Comparison of ENCODE assay signal across 8 cellular contexts in the genomic region with DNA sequence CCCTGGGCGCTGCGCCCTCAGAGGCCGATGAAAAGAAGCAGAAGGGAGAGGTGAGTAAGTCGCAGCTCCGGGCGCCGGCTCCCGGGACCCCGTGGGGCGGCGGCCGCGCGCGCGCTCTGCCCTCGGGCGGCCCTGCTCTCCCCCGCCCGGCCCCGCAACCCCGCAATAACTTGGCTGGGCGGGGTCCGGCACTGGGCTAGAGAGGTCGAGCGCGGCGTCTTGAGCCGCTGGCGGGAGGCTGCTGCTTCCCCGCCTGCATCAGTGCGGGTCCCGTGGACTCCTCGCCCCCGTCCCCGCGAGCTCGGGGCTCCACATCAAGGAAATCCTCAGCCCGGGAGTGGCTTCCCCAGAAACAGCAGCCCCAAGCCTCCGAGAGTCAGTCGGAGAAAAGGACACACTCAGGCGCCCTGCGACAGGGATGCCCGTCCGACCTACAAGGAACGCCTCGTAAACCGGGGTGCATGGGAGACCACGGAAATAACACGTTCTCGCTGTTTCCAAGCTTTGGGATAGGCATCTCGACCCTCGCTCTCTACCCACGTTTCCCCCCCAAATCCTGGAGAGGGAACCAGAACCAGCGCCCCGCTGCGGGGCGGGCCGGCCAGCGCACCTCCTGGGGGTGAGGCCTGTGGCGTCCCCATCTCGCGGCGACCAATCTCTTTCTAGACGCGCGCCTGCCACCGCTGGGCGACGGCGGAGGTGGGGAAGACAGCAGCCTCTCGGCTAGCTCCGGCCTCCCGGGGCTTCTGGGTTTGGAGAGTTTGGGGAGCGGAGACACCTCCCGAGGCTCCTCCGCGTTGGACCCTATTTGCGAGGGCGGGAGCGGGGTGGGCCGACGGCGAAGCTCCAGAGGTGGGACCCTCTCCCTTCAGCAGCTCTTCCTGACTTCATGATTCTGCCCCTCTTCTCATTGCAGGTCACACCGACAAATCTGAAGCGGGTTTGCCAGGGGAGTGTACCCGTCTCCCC. TPM values are rescaled to one million over a fixed set of nuclear protein-coding genes. Genes with fewer than 3 reads are reported as not detected.
DNase-seq lines count a peak whose midpoint lies in the region; ATAC-seq and TF ChIP-seq lines count a peak whose summit lies in the region.

No MANE protein-coding gene starts in this region.

- peak overlapping the region; percentile 22 for H4K91ac ChIP-seq in trophoblast cell (ENCODE audit: low read depth, low read length)

- H3K4me2 ChIP-seq in trophoblast cell (ENCODE audit: low read length), result peak overlapping the region; percentile 97

- CTCF ChIA-PET in CD4-positive, alpha-beta memory T cell (lab: Charles Lee; ENCODE audit: partially characterized antibody), result interaction anchor here (0.8 to 28.5 kb wide), 8 partner anchors 11 to 362 kb away, joined by 3 to 523 read pairs (median 10); partner anchors contain the start of genes ANKRD13B, CORO6 and SSH2

- H3K27me3 Mint-ChIP-seq in CD4-positive, alpha-beta memory T cell, result no peaks in the 10 kb centered on the region

- no peak overlapping the region for H3K23ac ChIP-seq in trophoblast cell (ENCODE audit: low read length)

- H3K79me1 ChIP-seq in trophoblast cell (ENCODE audit: low read length), result peaks cover 11% of the 10 kb centered on the region

- no peaks in the 10 kb centered on the region for H3K9me3 Mint-ChIP-seq in CD4-positive, alpha-beta memory T cell

- peak overlapping the region; percentile 58 to 83 for H3K4me3 ChIP-seq in CD4-positive, alpha-beta memory T cell (ENCODE audit: low read length in 2 of 2)
- peak overlapping the region; percentile 85 for H3K4me3 ChIP-seq in HUES48 (ENCODE audit: low read depth, low read length)
- peak overlapping the region; percentile 94 for H3K4me3 ChIP-seq in SJCRH30
- H3K4me3 ChIP-seq in cardiac muscle cell, result peak overlapping the region; percentile 49
- peak overlapping the region; percentile 71 for H3K4me3 ChIP-seq in trophoblast cell (ENCODE audit: low read depth, low read length)

- POLR2A ChIA-PET in CD4-positive, alpha-beta memory T cell (lab: Charles Lee; ENCODE audit: partially characterized antibody), result interaction anchor here (0.6 to 10.2 kb wide), 26 partner anchors 9 to 1256 kb away, joined by 3 to 119 read pairs (median 4); partner anchors contain the start of genes ANKRD13B, BLMH, CRLF3 and GIT1

- no peak overlapping the region for H3K4ac ChIP-seq in trophoblast cell (ENCODE audit: low read depth, low read length)

- no peak overlapping the region for H2AK5ac ChIP-seq in trophoblast cell (ENCODE audit: low read length)

- peak overlapping the region; percentile 92 to 98 (median 96) for H3K4me3 Mint-ChIP-seq in CD4-positive, alpha-beta memory T cell

- no peaks in the 10 kb centered on the region for H3K27me3 ChIP-seq in CD4-positive, alpha-beta memory T cell (ENCODE audit: insufficient read depth, low read length)
- H3K27me3 ChIP-seq in HUES48 (ENCODE audit: control insufficient read depth, insufficient read depth, low read length) (peaks cover 45% of the 10 kb centered on the region), SJCRH30 (no peaks in the 10 kb centered on the region), cardiac muscle cell (peaks cover 28% of the 10 kb centered on the region), trophoblast cell (ENCODE audit: insufficient read depth, low read length) (peaks cover 11% of the 10 kb centered on the region)

- no CpG with 5 or more reads among the region's 87 CpGs for WGBS in trophoblast cell (ENCODE audit: extremely low coverage, insufficient coverage, insufficient read length)

- H2BK5ac ChIP-seq in trophoblast cell (ENCODE audit: low read depth, low read length, poor library complexity), result peak overlapping the region; percentile 29

- H3K9me3 ChIP-seq in CD4-positive, alpha-beta memory T cell (ENCODE audit: control insufficient read depth in 1 of 2, low read length in 2 of 2), result no peaks in the 10 kb centered on the region
- H3K9me3 ChIP-seq in HUES48 (ENCODE audit: control insufficient read depth, insufficient read depth, low read length) (no peaks in the 10 kb centered on the region), SJCRH30 (replicated peaks) (no peaks in the 10 kb centered on the region), cardiac muscle cell (ENCODE audit: low read depth) (no peaks in the 10 kb centered on the region), trophoblast cell (ENCODE audit: insufficient read depth, low read depth, low read length) (peaks cover 3% of the 10 kb centered on the region)

- H3K36me3 Mint-ChIP-seq in CD4-positive, alpha-beta memory T cell, result peaks cover 0 to 13% of the 10 kb centered on the region in 2 donors

- H3K4me1 Mint-ChIP-seq in CD4-positive, alpha-beta memory T cell, result peaks cover 25 to 60% (median 37%) of the 10 kb centered on the region in 4 donors

- H3K9ac ChIP-seq in HUES48 (ENCODE audit: low read depth, low read length) (no peak overlapping the region), trophoblast cell (ENCODE audit: low read length) (peak overlapping the region; percentile 17)

- H3K27ac Mint-ChIP-seq in CD4-positive, alpha-beta memory T cell, result peak overlapping the region; percentile 92 to 98 (median 95)

- H2AFZ ChIP-seq in trophoblast cell (ENCODE audit: insufficient read depth, low read length, poor library complexity), result peak overlapping the region; percentile 56

- peak; percentile 34 for ATAC-seq in GM19463 (IDR thresholded peaks at IDR 0.05; ENCODE audit: unreplicated experiment)

- peaks cover 7% of the 10 kb centered on the region for H3K79me2 ChIP-seq in trophoblast cell (ENCODE audit: control insufficient read depth, insufficient read depth, low read length, poor library complexity)

- peak; percentile 13 for TF ChIP-seq CTCF in cardiac muscle cell (IDR thresholded peaks at IDR 0.05; ENCODE audit: low read depth, low read length)

- peak overlapping the region; percentile 8 for H2BK120ac ChIP-seq in trophoblast cell (ENCODE audit: insufficient read depth, low read length, poor library complexity)

- H3K27ac ChIP-seq in CD4-positive, alpha-beta memory T cell (ENCODE audit: low read depth, low read length), result peak overlapping the region; percentile 61
- H3K27ac ChIP-seq in HUES48 (ENCODE audit: low read depth, low read length) (peak overlapping the region; percentile 64), SJCRH30 (peak overlapping the region; percentile 69), cardiac muscle cell (peak overlapping the region; percentile 68), trophoblast cell (ENCODE audit: low read depth, low read length) (peak overlapping the region; percentile 59)

- peak overlapping the region; percentile 40 for H4K12ac ChIP-seq in trophoblast cell (ENCODE audit: low read depth, low read length)

- no peak overlapping the region for H2BK12ac ChIP-seq in trophoblast cell (ENCODE audit: low read length)

- peaks cover 31% of the 10 kb centered on the region for H3K4me1 ChIP-seq in CD4-positive, alpha-beta memory T cell (ENCODE audit: insufficient read depth, low read length)
- H3K4me1 ChIP-seq in HUES48 (ENCODE audit: control insufficient read depth, insufficient read depth, low read length) (peaks cover 10% of the 10 kb centered on the region), SJCRH30 (peaks cover 11% of the 10 kb centered on the region), cardiac muscle cell (ENCODE audit: low read depth) (peaks cover 10% of the 10 kb centered on the region), trophoblast cell (ENCODE audit: control insufficient read depth in 1 of 2, insufficient read depth in 2 of 2, low read length in 2 of 2) (peaks cover 18 to 27% of the 10 kb centered on the region in 2 experiments)

- peak; percentile 74 to 80 (median 76) for DNase-seq in CD4-positive, alpha-beta memory T cell
- DNase-seq in SJCRH30 (peak; percentile 80 to 82), cardiac muscle cell (ENCODE audit: low read depth in 1 of 2, low spot score in 1 of 2) (peak; percentile 40 to 74), trophoblast cell (peak in 1 of 2 donors; percentile 45), OCI-M2 (lab: John Stamatoyannopoulos, UW; ENCODE audit: unreplicated experiment) (no peak)
- peak; percentile 81 for DNase-seq in activated naive CD4-positive, alpha-beta T cell treated with Interleukin-2 at 50 U/mL for 16 hours

- H4K8ac ChIP-seq in trophoblast cell (ENCODE audit: low read depth, low read length), result peak overlapping the region; percentile 86

- no peaks in the 10 kb centered on the region for H3K36me3 ChIP-seq in CD4-positive, alpha-beta memory T cell (ENCODE audit: insufficient read depth, low read length)
- H3K36me3 ChIP-seq in HUES48 (ENCODE audit: control insufficient read depth, insufficient read depth, low read length) (no peaks in the 10 kb centered on the region), SJCRH30 (no peaks in the 10 kb centered on the region), cardiac muscle cell (no peaks in the 10 kb centered on the region), trophoblast cell (ENCODE audit: control insufficient read depth in 1 of 2, insufficient read depth in 2 of 2, low read length in 2 of 2) (peaks cover 7 to 8% of the 10 kb centered on the region in 2 experiments)

- intact Hi-C loops in CD4-positive, alpha-beta memory T cell (cut with micrococcal nuclease), result loop anchor here (1.0 to 5.0 kb wide), 6 partner anchors 13 to 275 kb away; partner anchors contain the start of genes GIT1, NUFIP2 and TAOK1

- H3K14ac ChIP-seq in trophoblast cell (ENCODE audit: low read length), result peak overlapping the region; percentile 46

- peak overlapping the region; percentile 64 for H3K18ac ChIP-seq in trophoblast cell (ENCODE audit: low read length)

RNA-seq across cellular contexts. Expression of gene ABHD15, which starts 0.8 kb away (rescaled TPM):
- total RNA-seq in CD4-positive, alpha-beta memory T cell, result 10 to 100 TPM; 18.1 to 18.8 TPM
- 10 to 100 TPM in 1 of 2 donors, 1 to 10 TPM in 1; 8.2 to 13.5 TPM for polyA plus RNA-seq in CD4-positive, alpha-beta memory T cell
- total RNA-seq in SJCRH30 (2014; rRNA removed; shearing (Covaris generic)), result 16.2 and 18.5 TPM in 2 replicates
- 5.8 and 7.2 TPM in 2 replicates for total RNA-seq in cardiac muscle cell
- polyA plus RNA-seq in cardiac muscle cell, result 4.8 and 5.3 TPM in 2 replicates
- 2.3 and 2.8 TPM in 2 replicates for polyA plus RNA-seq in trophoblast cell (2013)

RNA-seq across cellular contexts. Expression of gene TP53I13, which starts 0.9 kb away (rescaled TPM):
- 100 to 1,000 TPM; 149 to 158 TPM for total RNA-seq in CD4-positive, alpha-beta memory T cell
- 10 to 100 TPM; 31.5 to 47.5 TPM for polyA plus RNA-seq in CD4-positive, alpha-beta memory T cell
- 45.0 and 48.0 TPM in 2 replicates for total RNA-seq in SJCRH30 (2014; rRNA removed; shearing (Covaris generic))
- 100 and 105 TPM in 2 replicates for total RNA-seq in cardiac muscle cell
- polyA plus RNA-seq in cardiac muscle cell, result 102 and 104 TPM in 2 replicates
- 17.1 and 19.5 TPM in 2 replicates for polyA plus RNA-seq in trophoblast cell (2013)

RNA-seq across cellular contexts. Expression of gene GIT1, which starts 21.8 kb away (rescaled TPM):
- 10 to 100 TPM; 78.9 to 82.8 TPM for total RNA-seq in CD4-positive, alpha-beta memory T cell
- 10 to 100 TPM in 1 of 2 donors, 1 to 10 TPM in 1; 4.2 to 24.9 TPM for polyA plus RNA-seq in CD4-positive, alpha-beta memory T cell
- total RNA-seq in SJCRH30 (2014; rRNA removed; shearing (Covaris generic)), result 42.4 and 42.6 TPM in 2 replicates
- 35.5 and 52.1 TPM in 2 replicates for total RNA-seq in cardiac muscle cell
- polyA plus RNA-seq in cardiac muscle cell, result 37.5 and 50.5 TPM in 2 replicates
- polyA plus RNA-seq in trophoblast cell (2013), result 33.6 and 35.0 TPM in 2 replicates

RNA-seq across cellular contexts. Expression of gene ANKRD13B, which starts 25.3 kb away (rescaled TPM):
- total RNA-seq in CD4-positive, alpha-beta memory T cell, result 1 to 10 TPM; 1.3 to 2.3 TPM
- not detected for polyA plus RNA-seq in CD4-positive, alpha-beta memory T cell
- 18.1 and 19.2 TPM in 2 replicates for total RNA-seq in SJCRH30 (2014; rRNA removed; shearing (Covaris generic))
- total RNA-seq in cardiac muscle cell, result 7.5 and 12.7 TPM in 2 replicates
- 6.3 and 7.4 TPM in 2 replicates for polyA plus RNA-seq in cardiac muscle cell
- 1.6 and 1.9 TPM in 2 replicates for polyA plus RNA-seq in trophoblast cell (2013)

RNA-seq across cellular contexts. Expression of gene CORO6, which starts 55.1 kb away (rescaled TPM):
- 1 to 10 TPM; 1.6 to 2.2 TPM for total RNA-seq in CD4-positive, alpha-beta memory T cell
- not detected for polyA plus RNA-seq in CD4-positive, alpha-beta memory T cell
- total RNA-seq in SJCRH30 (2014; rRNA removed; shearing (Covaris generic)), result 11.7 and 14.7 TPM in 2 replicates
- 127 and 243 TPM in 2 replicates for total RNA-seq in cardiac muscle cell
- 163 and 255 TPM in 2 replicates for polyA plus RNA-seq in cardiac muscle cell
- polyA plus RNA-seq in trophoblast cell (2013), result 10.5 and 11.5 TPM in 2 replicates
